In genomic region chr11:57294225-57295131, GRCh38 we compare ENCODE assay signal across 10 cellular contexts. TPM values are rescaled to one million over a fixed set of nuclear protein-coding genes. Genes with fewer than 3 reads are reported as not detected.
DNase-seq lines count a peak whose midpoint lies in the region; ATAC-seq and TF ChIP-seq lines count a peak whose summit lies in the region.
"Had no signal": no experiment of that assay in that cellular context is flagged by ENCODE, and none has a peak within 500 bp of the region (broad histone marks: within the 10 kb centered on the region; RNA-seq: fewer than 3 reads in every experiment).

No MANE protein-coding gene starts in this region.

- no peak for TF ChIP-seq EP300 in transverse colon (IDR thresholded peaks at IDR 0.05; ENCODE audit: low read depth)

- 71 to 83% methylated on average over 1 to 2 of the region's 2 CpGs for WGBS in transverse colon (ENCODE audit: low coverage in 1 of 2), 2 donors

- H3K36me3 ChIP-seq in transverse colon = peaks cover 0 to 12% (median 5%) of the 10 kb centered on the region in 4 donors

- H3K4me3 ChIP-seq in astrocyte of the cerebellum (ENCODE audit: low read depth, low read length) = no peak overlapping the region
- no peak overlapping the region for H3K4me3 ChIP-seq in transverse colon

- no peak for TF ChIP-seq POLR2A in transverse colon (IDR thresholded peaks at IDR 0.05)

- H3K4me1 ChIP-seq in transverse colon = peaks cover 4 to 18% (median 12%) of the 10 kb centered on the region in 4 donors

- DNase-seq in NCI-H748 (lab: John Stamatoyannopoulos, UW; ENCODE audit: unreplicated experiment) (peak; percentile 12), NCI-H748 treated with DMSO at 0.1 percent for 48 hours (lab: John Stamatoyannopoulos, UW) (no peak), astrocyte of the cerebellum (ENCODE audit: low read depth) (peak; percentile 90), left kidney (ENCODE audit: low read depth, low spot score) (peak; percentile 35), transverse colon (peak; percentile 47), amniotic stem cell (lab: John Stamatoyannopoulos, UW) (no peak), ecto neural progenitor cell (ENCODE audit: low spot score) (no peak)

- TF ChIP-seq CTCF in astrocyte of the cerebellum (IDR thresholded peaks at IDR 0.05; ENCODE audit: low read depth, low read length, missing control alignments) (no peak), transverse colon (IDR thresholded peaks at IDR 0.05) (no peak)

- intact Hi-C loops in transverse colon (cut with DNase I; ENCODE audit: low total_unique reads) = no loop called here

- peaks cover 3 to 6% of the 10 kb centered on the region in 2 donors for H3K9me3 ChIP-seq in transverse colon

- H3K27ac ChIP-seq in transverse colon = no peak overlapping the region

- in situ Hi-C loops in astrocyte of the cerebellum (cut with HindIII; ENCODE audit: low sequenced_read_pairs) (no loop called here), transverse colon (cut with MboI; ENCODE audit: low pct_ligation_motif_present in 1 of 4, low pct_unique_long_range_greater_than_20kb in 1 of 4, low sequenced_read_pairs in 3 of 4) (no loop called here)

- ATAC-seq in GM21723 (IDR thresholded peaks at IDR 0.05; ENCODE audit: unreplicated experiment) = no peak

- H3K27me3 ChIP-seq in transverse colon = no peaks in the 10 kb centered on the region

RNA-seq across cellular contexts. Expression of gene TNKS1BP1, which starts 30.3 kb away (rescaled TPM):
- total RNA-seq in transverse colon = 100 to 1,000 TPM in 3 of 4 donors, 10 to 100 TPM in 1; 74.3 to 122 (median 119) TPM

RNA-seq across cellular contexts. Expression of gene SSRP1, which starts 41.2 kb away (rescaled TPM):
- total RNA-seq in transverse colon = 10 to 100 TPM; 32.0 to 59.4 (median 45.5) TPM

RNA-seq across cellular contexts. Expression of gene P2RX3, which starts 43.7 kb away (rescaled TPM):
- total RNA-seq in transverse colon = not detected
- total RNA-seq: B cell, frontal cortex had no signal

RNA-seq across cellular contexts. Expression of gene APLNR, which starts 57.4 kb away (rescaled TPM):
- 1 to 10 TPM in 2 of 4 donors, under 1 TPM in 1, not detected in 1; 0.68 to 2.6 (median 2.1) TPM for total RNA-seq in transverse colon
- total RNA-seq: B cell had no signal

Comparison
In these comparisons a context has a peak if more than half of its experiments do, and no peak if none do; other contexts are left out.
1. DNase-seq: peak in NCI-H748 (single experiment), astrocyte of the cerebellum (single experiment), left kidney (single experiment) and transverse colon (single experiment); none in NCI-H748 treated with DMSO at 0.1 percent for 48 hours (single experiment), amniotic stem cell (single experiment) and ecto neural progenitor cell (single experiment).